Comparison of ENCODE assay signal across 1 cellular context in the genomic region with DNA sequence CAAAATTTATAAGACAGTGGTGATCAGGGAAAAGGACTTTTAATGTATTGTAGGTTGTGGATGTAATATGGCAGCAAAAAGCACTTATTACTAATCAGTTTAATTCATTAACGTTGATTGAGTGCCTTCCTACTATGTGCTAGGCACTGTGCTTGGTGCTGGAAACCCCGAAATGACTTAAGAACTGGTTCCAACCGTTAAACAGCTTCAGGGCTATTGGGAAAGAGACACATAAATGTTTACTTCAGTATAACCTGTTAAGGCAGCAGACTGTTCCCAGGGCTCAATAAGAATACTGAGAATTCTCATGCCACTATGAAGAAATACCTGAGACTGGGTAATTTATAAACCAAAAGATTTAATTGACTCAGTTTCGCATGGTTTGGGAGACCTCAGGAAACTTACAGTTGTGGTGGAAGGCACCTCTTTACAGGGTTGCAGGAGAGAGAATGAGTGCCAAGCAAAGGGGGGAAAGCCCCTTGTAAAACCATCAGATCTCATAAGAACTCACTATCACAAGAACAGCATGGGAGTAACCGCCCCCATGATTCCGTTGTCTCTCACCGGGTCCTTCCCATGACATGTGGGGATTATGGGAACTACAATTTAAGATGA.
TF ChIP-seq lines count a peak whose summit lies in the region.

No MANE protein-coding gene starts in this region.

TF ChIP-seq in HepG2, 621 proteins besides CTCF, POLR2A, EP300 and RAD21:
- TF ChIP-seq, protein P1, sequence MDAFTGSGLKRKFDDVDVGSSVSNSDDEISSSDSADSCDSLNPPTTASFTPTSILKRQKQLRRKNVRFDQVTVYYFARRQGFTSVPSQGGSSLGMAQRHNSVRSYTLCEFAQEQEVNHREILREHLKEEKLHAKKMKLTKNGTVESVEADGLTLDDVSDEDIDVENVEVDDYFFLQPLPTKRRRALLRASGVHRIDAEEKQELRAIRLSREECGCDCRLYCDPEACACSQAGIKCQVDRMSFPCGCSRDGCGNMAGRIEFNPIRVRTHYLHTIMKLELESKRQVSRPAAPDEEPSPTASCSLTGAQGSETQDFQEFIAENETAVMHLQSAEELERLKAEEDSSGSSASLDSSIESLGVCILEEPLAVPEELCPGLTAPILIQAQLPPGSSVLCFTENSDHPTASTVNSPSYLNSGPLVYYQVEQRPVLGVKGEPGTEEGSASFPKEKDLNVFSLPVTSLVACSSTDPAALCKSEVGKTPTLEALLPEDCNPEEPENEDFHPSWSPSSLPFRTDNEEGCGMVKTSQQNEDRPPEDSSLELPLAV (CRISPR knock-in tag; conservative IDR thresholded peaks at IDR 0.05; ENCODE audit: low read depth), result no peak
- TF ChIP-seq ZSCAN21 (CRISPR knock-in tag; IDR thresholded peaks at IDR 0.05; ENCODE audit: borderline replicate concordance) (no peak), HNRNPUL1 (IDR thresholded peaks at IDR 0.05; ENCODE audit: low read depth, low read length) (no peak)
